ENCODE assay signal across 9 cellular contexts in genomic region chr9:5459289-5459829, GRCh38. TPM values are rescaled to one million over a fixed set of nuclear protein-coding genes. Genes with fewer than 3 reads are reported as not detected.
DNase-seq lines count a peak whose midpoint lies in the region; ATAC-seq, FAIRE-seq and TF ChIP-seq lines count a peak whose summit lies in the region.
"Had no signal": no experiment of that assay in that cellular context is flagged by ENCODE, and none has a peak within 500 bp of the region (broad histone marks: within the 10 kb centered on the region; RNA-seq: fewer than 3 reads in every experiment).

No MANE protein-coding gene starts in this region.

- POLR2A ChIA-PET in T-cell (lab: Charles Lee): no interaction called here

- H3K27me3 Mint-ChIP-seq in HFFc6 (ENCODE audit: insufficient read depth) (no peaks in the 10 kb centered on the region; the same call in 1 of the 2 replicates), T-cell (no peaks in the 10 kb centered on the region)
- H3K27me3 Mint-ChIP-seq: central memory CD8-positive, alpha-beta T cell had no signal

- no peaks in the 10 kb centered on the region for H3K9me3 Mint-ChIP-seq in HFFc6
- H3K9me3 Mint-ChIP-seq in T-cell: no peaks in the 10 kb centered on the region
- H3K9me3 Mint-ChIP-seq: central memory CD8-positive, alpha-beta T cell had no signal

- no peak overlapping the region for H3K27ac ChIP-seq in coronary artery

- no peak for FAIRE-seq in HTR-8/SVneo (lab: Jason Lieb, UNC)

- H3K36me3 Mint-ChIP-seq in HFFc6 (ENCODE audit: low read depth): peaks cover 64% of the 10 kb centered on the region
- H3K36me3 Mint-ChIP-seq in T-cell: peaks cover 55% of the 10 kb centered on the region

- H3K27ac Mint-ChIP-seq in HFFc6 (peak overlapping the region; percentile 14; the same call in 1 of the 2 replicates), T-cell (peak overlapping the region; percentile 17 to 41)

- CTCF ChIA-PET in T-cell (lab: Charles Lee): interaction anchor here (0.9 to 1.0 kb wide), 2 partner anchors 8 to 10 kb away, joined by 3 to 4 read pairs; partner anchors contain the start of gene CD274 (in 1 of the 2)

- H3K4me3 ChIP-seq in coronary artery: no peak overlapping the region

- H3K4me1 Mint-ChIP-seq in HFFc6 (ENCODE audit: low read depth) (peaks cover 56% of the 10 kb centered on the region), T-cell (peaks cover 11 to 35% (median 27%) of the 10 kb centered on the region in 3 donors)

- H3K4me3 Mint-ChIP-seq in HFFc6 (no peak overlapping the region), T-cell (no peak overlapping the region)
- H3K4me3 Mint-ChIP-seq: central memory CD8-positive, alpha-beta T cell had no signal

- ATAC-seq in GM18873 (IDR thresholded peaks at IDR 0.05; ENCODE audit: low FRiP score, unreplicated experiment): peak; percentile 53
- no peak for ATAC-seq in T-cell (replicated peaks in 1 of 4)

- DNase-seq in HFFc6: no peak
- no peak for DNase-seq in T-cell
- peak; percentile 91 for DNase-seq in kidney tubule cell (ENCODE audit: low spot score)
- DNase-seq in NCI-H2081 (lab: John Stamatoyannopoulos, UW): no peak
- no peak for DNase-seq in coronary artery (ENCODE audit: low spot score)
- no peak for DNase-seq in HTR-8/SVneo (ENCODE audit: insufficient read length, low spot score)
- no peak for DNase-seq in NCI-H1694 (lab: John Stamatoyannopoulos, UW)

- TF ChIP-seq CTCF in HFFc6 (IDR thresholded peaks at IDR 0.05) (no peak), coronary artery (IDR thresholded peaks at IDR 0.05) (no peak)

RNA-seq across cellular contexts. Expression of gene CD274, which starts 9.0 kb away (rescaled TPM):
- total RNA-seq in HFFc6 (2021; fragmentation: NEBNext Ultra II Directional; extraction: Animal tissue kit (Norgen Biotek cat#: 25700)): 10 to 100 TPM; 10.3 to 15.9 (median 13.0) TPM
- total RNA-seq in T-cell: 10 to 100 TPM in 1 of 5 donors, 1 to 10 TPM in 4; 6.6 to 11.4 (median 7.2) TPM

RNA-seq across cellular contexts. Expression of gene PLGRKT, which starts 21.6 kb away (rescaled TPM):
- total RNA-seq in HFFc6 (2021; fragmentation: NEBNext Ultra II Directional; extraction: Animal tissue kit (Norgen Biotek cat#: 25700)): 10 to 100 TPM; 18.0 to 26.5 (median 21.4) TPM
- 10 to 100 TPM; 15.4 to 21.3 (median 19.3) TPM for total RNA-seq in T-cell

RNA-seq across cellular contexts. Expression of gene PDCD1LG2, which starts 51.0 kb away (rescaled TPM):
- total RNA-seq in HFFc6 (2021; fragmentation: NEBNext Ultra II Directional; extraction: Animal tissue kit (Norgen Biotek cat#: 25700)): 10 to 100 TPM; 31.6 to 50.9 (median 42.6) TPM
- under 1 TPM; 0.14 to 0.76 (median 0.40) TPM for total RNA-seq in T-cell

Comparison
In these comparisons a context has a peak if more than half of its experiments do, and no peak if none do; other contexts are left out.
1. RNA of gene PDCD1LG2, which starts 51.0 kb away (total RNA-seq): 31.6 to 50.9 TPM in HFFc6; 0.14 to 0.76 TPM in T-cell; every median in the first group is over 10 times any median in the second.